ENCODE assay signal across 9 cellular contexts in genomic region chr10:31146496-31147219, GRCh38.
DNase-seq lines count a peak whose midpoint lies in the region; ATAC-seq, FAIRE-seq and TF ChIP-seq lines count a peak whose summit lies in the region.
"Had no signal": no experiment of that assay in that cellular context is flagged by ENCODE, and none has a peak within 500 bp of the region (broad histone marks: within the 10 kb centered on the region; RNA-seq: fewer than 3 reads in every experiment).

No MANE protein-coding gene starts in this region.

- no peaks in the 10 kb centered on the region for H3K79me2 ChIP-seq in SK-N-SH (ENCODE audit: insufficient read depth)

- intact Hi-C loops in psoas muscle (cut with DNase I) = no loop called here

- H3K9me2 ChIP-seq in SK-N-SH = no peaks in the 10 kb centered on the region

- H3K36me3 ChIP-seq in SK-N-SH (replicated peaks in 1 of 2; ENCODE audit: control insufficient read depth in 1 of 2, insufficient read depth in 2 of 2, low read length in 1 of 2) (no peaks in the 10 kb centered on the region), psoas muscle (ENCODE audit: insufficient read depth in 1 of 2, low read depth in 1 of 2) (no peaks in the 10 kb centered on the region), small intestine (ENCODE audit: control insufficient read depth in 2 of 2, insufficient read depth in 2 of 2, low read length in 2 of 2) (no peaks in the 10 kb centered on the region)

- H3K9ac ChIP-seq in SK-N-SH = no peak overlapping the region

- no peak overlapping the region for H2AFZ ChIP-seq in SK-N-SH (ENCODE audit: low read depth)

- peak; percentile 50 to 67 (median 62) for ATAC-seq in psoas muscle
- ATAC-seq in HG02798 (IDR thresholded peaks at IDR 0.05; ENCODE audit: poor library complexity, unreplicated experiment) = no peak

- 83% methylated on average over 21 of the region's 21 CpGs for WGBS in SK-N-SH (ENCODE audit: low lambda C conversion rate)
- WGBS in psoas muscle, 3 donors = 35 to 40% (median 37%) methylated on average over 21 of the region's 21 CpGs
- WGBS in small intestine, 3 donors = 46 to 65% (median 59%) methylated on average over 20 to 21 of the region's 21 CpGs

- H3K4me1 ChIP-seq in SK-N-SH (ENCODE audit: control insufficient read depth in 1 of 2, insufficient read depth in 2 of 2, low read depth in 1 of 2, low read length in 1 of 2) (peaks cover 0 to 14% of the 10 kb centered on the region in 2 experiments; a peak in 2 of 4 replicates), psoas muscle (peaks cover 16% of the 10 kb centered on the region), small intestine (ENCODE audit: control insufficient read depth in 2 of 2, insufficient read depth in 1 of 2, low read depth in 1 of 2, low read length in 1 of 2) (no peaks in the 10 kb centered on the region)

- DNase-seq in ELR (ENCODE audit: low read depth) (peak; percentile 90), SK-N-SH (no peak), fibroblast of the aortic adventitia (ENCODE audit: low read depth) (peak; percentile 66), psoas muscle (peak; percentile 41 to 69), small intestine (no peak), GM12892 (ENCODE audit: insufficient read length) (no peak)
- no peak for DNase-seq in central memory CD4-positive, alpha-beta T cell
- DNase-seq: NCI-H446 treated with DMSO at 0.1 percent for 48 hours had no signal

- H3K4me3 ChIP-seq in SK-N-SH (ENCODE audit: low read depth in 2 of 2, low read length in 1 of 2) (no peak overlapping the region), fibroblast of the aortic adventitia (ENCODE audit: low read depth, low read length) (no peak overlapping the region), psoas muscle (no peak overlapping the region), small intestine (ENCODE audit: low read depth in 1 of 2, low read length in 2 of 2) (no peak overlapping the region)

- no peak for TF ChIP-seq POLR2A in GM12892 (IDR thresholded peaks at IDR 0.05; ENCODE audit: low read depth, low read length)

- no peak for TF ChIP-seq RAD21 in SK-N-SH (IDR thresholded peaks at IDR 0.05; ENCODE audit: low read length)

- peak overlapping the region in 1 of 2 experiments; percentile 82; a peak in 2 of 4 replicates for H3K27ac ChIP-seq in SK-N-SH (ENCODE audit: low read depth in 2 of 2, low read length in 1 of 2)
- peak overlapping the region; percentile 10 for H3K27ac ChIP-seq in psoas muscle
- H3K27ac ChIP-seq in small intestine (ENCODE audit: low read depth in 1 of 2, low read length in 1 of 2) = peak overlapping the region in 1 of 2 donors; percentile 42

- TF ChIP-seq CTCF in SK-N-SH (IDR thresholded peaks at IDR 0.05) = no peak
- TF ChIP-seq CTCF in fibroblast of the aortic adventitia (IDR thresholded peaks at IDR 0.05; ENCODE audit: insufficient read depth, low read length) = no peak
- no peak for TF ChIP-seq CTCF in psoas muscle (IDR thresholded peaks at IDR 0.05)

- H3K27me3 ChIP-seq in SK-N-SH (ENCODE audit: insufficient read depth) (no peaks in the 10 kb centered on the region), psoas muscle (ENCODE audit: insufficient read depth in 3 of 3, low read length in 2 of 3) (no peaks in the 10 kb centered on the region), small intestine (ENCODE audit: control insufficient read depth in 2 of 2, insufficient read depth in 2 of 2, low read length in 2 of 2) (no peaks in the 10 kb centered on the region)

- H3F3A ChIP-seq in SK-N-SH (replicated peaks; ENCODE audit: insufficient read depth) = peaks cover 4% of the 10 kb centered on the region

- H4K20me1 ChIP-seq in SK-N-SH (ENCODE audit: insufficient read depth) = no peaks in the 10 kb centered on the region

- TF ChIP-seq EP300 in SK-N-SH (IDR thresholded peaks at IDR 0.05; ENCODE audit: borderline replicate concordance in 1 of 2, low read depth in 1 of 2, low read length in 1 of 2) = no peak

- POLR2A ChIA-PET in SK-N-SH (lab: Yijun Ruan, JAX) = interaction anchor here (0.6 kb wide), 1 partner anchor 11 kb away, joined by 3 read pairs; no protein-coding TSS in a partner anchor

- FAIRE-seq in small intestine (lab: Jason Lieb, UNC) (no peak), GM12892 (lab: Jason Lieb, UNC) (no peak)

- CTCF ChIA-PET in SK-N-SH (lab: Yijun Ruan, JAX) = no interaction called here

- peak overlapping the region; percentile 35; the same call in 1 of the 2 replicates for H3K4me2 ChIP-seq in SK-N-SH

- no peaks in the 10 kb centered on the region for H3K9me3 ChIP-seq in SK-N-SH
- no peaks in the 10 kb centered on the region for H3K9me3 ChIP-seq in psoas muscle
- no peaks in the 10 kb centered on the region for H3K9me3 ChIP-seq in small intestine (ENCODE audit: control insufficient read depth, low read depth)

TF ChIP-seq in SK-N-SH, 30 proteins besides CTCF, POLR2A, EP300 and RAD21:
- TF ChIP-seq FOSL2 (IDR thresholded peaks at IDR 0.05; ENCODE audit: borderline replicate concordance, low read depth) (peak; percentile 38; the same call in 1 of the 2 replicates), RFX5 (IDR thresholded peaks at IDR 0.05; ENCODE audit: low read length) (no peak), SMC3 (IDR thresholded peaks at IDR 0.05; ENCODE audit: low read depth, low read length) (no peak), REST (IDR thresholded peaks at IDR 0.05; ENCODE audit: low read depth, low read length) (no peak), PBX3 (IDR thresholded peaks at IDR 0.05) (peak; percentile 83), IRF3 (IDR thresholded peaks at IDR 0.05; ENCODE audit: low read depth, low read length) (no peak), ELF1 (IDR thresholded peaks at IDR 0.05) (no peak), TCF12 (IDR thresholded peaks at IDR 0.05) (peak; percentile 67), JUND (IDR thresholded peaks at IDR 0.05) (peak; percentile 58; the same call in 1 of the 2 replicates), MXI1 (IDR thresholded peaks at IDR 0.05; ENCODE audit: low read depth, low read length) (no peak), TEAD4 (IDR thresholded peaks at IDR 0.05; ENCODE audit: borderline replicate concordance, insufficient read depth) (0 out of 2 replicates have a peak, but pooled peaks have one; percentile 25), NFIC (IDR thresholded peaks at IDR 0.05; ENCODE audit: borderline replicate concordance) (no peak), MEF2A (IDR thresholded peaks at IDR 0.05; ENCODE audit: borderline replicate concordance, low read depth) (no peak), TAF1 (IDR thresholded peaks at IDR 0.05; ENCODE audit: borderline replicate concordance, low read depth, low read length) (no peak), FOXJ3 (CRISPR knock-in tag; IDR thresholded peaks at IDR 0.05) (no peak)
- TF ChIP-seq, protein P1, sequence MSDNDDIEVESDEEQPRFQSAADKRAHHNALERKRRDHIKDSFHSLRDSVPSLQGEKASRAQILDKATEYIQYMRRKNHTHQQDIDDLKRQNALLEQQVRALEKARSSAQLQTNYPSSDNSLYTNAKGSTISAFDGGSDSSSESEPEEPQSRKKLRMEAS (IDR thresholded peaks at IDR 0.05; ENCODE audit: low read depth) = no peak
- TF ChIP-seq, protein P2, sequence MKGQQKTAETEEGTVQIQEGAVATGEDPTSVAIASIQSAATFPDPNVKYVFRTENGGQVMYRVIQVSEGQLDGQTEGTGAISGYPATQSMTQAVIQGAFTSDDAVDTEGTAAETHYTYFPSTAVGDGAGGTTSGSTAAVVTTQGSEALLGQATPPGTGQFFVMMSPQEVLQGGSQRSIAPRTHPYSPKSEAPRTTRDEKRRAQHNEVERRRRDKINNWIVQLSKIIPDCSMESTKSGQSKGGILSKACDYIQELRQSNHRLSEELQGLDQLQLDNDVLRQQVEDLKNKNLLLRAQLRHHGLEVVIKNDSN (IDR thresholded peaks at IDR 0.05; ENCODE audit: borderline replicate concordance, low read depth) = no peak

Comparison
In these comparisons a context has a peak if more than half of its experiments do, and no peak if none do; other contexts are left out.
1. DNase-seq: peak in ELR (single experiment), fibroblast of the aortic adventitia (single experiment) and psoas muscle (2 of 2); none in SK-N-SH (single experiment), small intestine (single experiment), central memory CD4-positive, alpha-beta T cell (single experiment) and GM12892 (single experiment).